ENCODE assay signal across 26 cellular contexts in genomic region chr14:83297361-83297760, GRCh38.
DNase-seq lines count a peak whose midpoint lies in the region; ATAC-seq, FAIRE-seq and TF ChIP-seq lines count a peak whose summit lies in the region.
"Had no signal": no experiment of that assay in that cellular context is flagged by ENCODE, and none has a peak within 500 bp of the region (broad histone marks: within the 10 kb centered on the region; RNA-seq: fewer than 3 reads in every experiment).

No MANE protein-coding gene starts in this region.

- peaks cover 50% of the 10 kb centered on the region for H3K4me1 ChIP-seq in A673 (ENCODE audit: insufficient read depth, low read length, poor library complexity, severe bottlenecking)
- H3K4me1 ChIP-seq: A549, BE2C, BLaER1 had no signal

- FAIRE-seq in bronchial epithelial cell (lab: Jason Lieb, UNC): no peak
- FAIRE-seq: A549, GM12878, GM12892, GM18507 had no signal

- no peaks in the 10 kb centered on the region for H3K9me3 ChIP-seq in A673 (ENCODE audit: low read depth, low read length, poor library complexity, severe bottlenecking)
- H3K9me3 ChIP-seq: A549, BE2C, BLaER1 had no signal

- no TSS peak for BruUV-seq in A673 (replicated peaks; lab: Mats Ljungman, UMichigan)

- H3K27me3 ChIP-seq in A673 (replicated peaks; ENCODE audit: insufficient read depth, low read depth, low read length, poor library complexity) (no peaks in the 10 kb centered on the region), bronchial epithelial cell (ENCODE audit: control insufficient read depth, insufficient read depth, low read length) (no peaks in the 10 kb centered on the region)
- H3K27me3 ChIP-seq: BE2C, BLaER1 had no signal

- intact Hi-C loops in A673 (cut with micrococcal nuclease; ENCODE audit: unreplicated experiment): loop anchor here (10.0 kb wide), 2 partner anchors 443 to 727 kb away; no protein-coding TSS in a partner anchor

- ATAC-seq in HG03469 (IDR thresholded peaks at IDR 0.05; ENCODE audit: unreplicated experiment): no peak
- ATAC-seq: A549, GM12878 had no signal

- TF ChIP-seq CTCF in A673 (conservative IDR thresholded peaks at IDR 0.05; ENCODE audit: low read depth, low read length) (no peak), LNCaP clone FGC (IDR thresholded peaks at IDR 0.05; ENCODE audit: control insufficient read depth, extremely low read depth, insufficient read depth) (no peak), bronchial epithelial cell (IDR thresholded peaks at IDR 0.05; ENCODE audit: insufficient read depth, low read length, severe bottlenecking) (no peak)

- CTCF ChIA-PET in A673 (lab: Charles Lee): no interaction called here

- peak overlapping the region; percentile 51 for H3K27ac ChIP-seq in A673 (ENCODE audit: low read depth, low read length, poor library complexity, severe bottlenecking)
- H3K27ac ChIP-seq: A549, BLaER1 had no signal

- DNase-seq in NCI-H748 (lab: John Stamatoyannopoulos, UW; ENCODE audit: unreplicated experiment) (peak; percentile 10), NCI-H748 treated with DMSO at 0.1 percent for 48 hours (lab: John Stamatoyannopoulos, UW) (no peak), A673 (ENCODE audit: low spot score) (no peak), LNCaP clone FGC (ENCODE audit: low read depth) (peak; percentile 14), bronchial epithelial cell (ENCODE audit: low read depth) (peak; percentile 49), islet precursor cell (no peak), cortex of kidney (lab: John Stamatoyannopoulos, UW) (no peak)
- DNase-seq: ACHN; BE2C; C1 segment of cervical spinal cord; CD4-positive, alpha-beta memory T cell; CD4-positive, CD25-positive, alpha-beta regulatory T cell; CD8-positive, alpha-beta memory T cell; COR-L47; DMS 273 treated with DMSO at 0.1 percent for 48 hours; DMS153; DMS79; DND-41; EL; GDM1 had no signal

- H3K36me3 ChIP-seq in A673 (ENCODE audit: insufficient read depth, low read length, poor library complexity, severe bottlenecking) (no peaks in the 10 kb centered on the region), bronchial epithelial cell (ENCODE audit: control insufficient read depth, insufficient read depth, low read length) (no peaks in the 10 kb centered on the region)
- H3K36me3 ChIP-seq: BE2C, BLaER1 had no signal

- POLR2A ChIA-PET in A673 (lab: Charles Lee; ENCODE audit: low non-redundant PET): no interaction called here

- H3K4me3 ChIP-seq in A673 (ENCODE audit: low read depth, low read length, poor library complexity, severe bottlenecking) (no peak overlapping the region), LNCaP clone FGC (ENCODE audit: low read depth, low read length) (no peak overlapping the region), bronchial epithelial cell (ENCODE audit: low read depth, low read length) (no peak overlapping the region)
- H3K4me3 ChIP-seq: A549, BLaER1, GM12878 had no signal

Comparison
In these comparisons a context has a peak if more than half of its experiments do, and no peak if none do; other contexts are left out.
1. DNase-seq: peak in NCI-H748 (single experiment), LNCaP clone FGC (single experiment) and bronchial epithelial cell (single experiment); none in NCI-H748 treated with DMSO at 0.1 percent for 48 hours (single experiment), A673 (single experiment), islet precursor cell (single experiment) and cortex of kidney (single experiment).